ENCODE assay signal across 10 cellular contexts in the genomic region with DNA sequence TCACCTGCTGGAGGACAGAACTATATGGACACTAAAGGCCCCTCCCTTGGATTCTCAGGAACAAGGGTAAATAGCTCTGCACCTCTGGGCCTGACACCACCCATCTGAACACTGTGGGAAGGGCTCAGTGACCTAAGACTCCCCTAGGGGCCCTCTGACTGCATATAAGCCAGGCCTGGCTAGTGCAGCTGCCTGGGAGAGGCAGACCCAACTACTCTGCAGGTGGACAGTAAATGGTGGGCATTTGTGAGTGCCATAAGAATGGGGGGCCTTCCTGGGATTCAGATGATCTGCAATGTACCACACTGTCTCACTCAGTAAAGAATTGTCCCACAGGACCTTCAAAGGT. TPM values are rescaled to one million over a fixed set of nuclear protein-coding genes. Genes with fewer than 3 reads are reported as not detected.
A peak's percentile ranks its signal among the peaks of the same experiment; 100 is the strongest.
DNase-seq lines count a peak whose midpoint lies in the region; ATAC-seq and TF ChIP-seq lines count a peak whose summit lies in the region.
"Had no signal": no experiment of that assay in that cellular context is flagged by ENCODE, and none has a peak within 500 bp of the region (broad histone marks: within the 10 kb centered on the region; RNA-seq: fewer than 3 reads in every experiment).

No MANE protein-coding gene starts in this region.

- peak overlapping the region; percentile 58 for H3K4me3 Mint-ChIP-seq in activated naive CD8-positive, alpha-beta T cell treated with anti-CD3 and anti-CD28 coated beads, Interleukin-2, amount 50 U/mL, for 24 hours

- TF ChIP-seq POLR2A in testis (IDR thresholded peaks at IDR 0.05), result no peak
- TF ChIP-seq POLR2A in prostate gland (IDR thresholded peaks at IDR 0.05), result no peak

- peak; percentile 52 for ATAC-seq in GM18511 (IDR thresholded peaks at IDR 0.05; ENCODE audit: unreplicated experiment)
- peak; percentile 39 for ATAC-seq in GM21367 (IDR thresholded peaks at IDR 0.05; ENCODE audit: unreplicated experiment)
- peak; percentile 29 for ATAC-seq in HG03139 (IDR thresholded peaks at IDR 0.05; ENCODE audit: unreplicated experiment)
- ATAC-seq in activated naive CD8-positive, alpha-beta T cell treated with anti-CD3 and anti-CD28 coated beads, Interleukin-2, amount 50 U/mL, for 24 hours, result peak; percentile 58

- H3K27me3 ChIP-seq in testis (no peaks in the 10 kb centered on the region), prostate gland (replicated peaks; ENCODE audit: insufficient read depth) (no peaks in the 10 kb centered on the region)
- H3K27me3 ChIP-seq: SJSA1 had no signal

- H3K4me1 ChIP-seq in testis (no peaks in the 10 kb centered on the region), prostate gland (replicated peaks) (peaks cover 9% of the 10 kb centered on the region)

- H3K9me3 Mint-ChIP-seq in activated naive CD8-positive, alpha-beta T cell treated with anti-CD3 and anti-CD28 coated beads, Interleukin-2, amount 50 U/mL, for 24 hours, result no peaks in the 10 kb centered on the region

- H3K4me3 ChIP-seq in testis (no peak overlapping the region), prostate gland (no peak overlapping the region)
- H3K4me3 ChIP-seq: SJSA1 had no signal

- H3K36me3 Mint-ChIP-seq in activated naive CD8-positive, alpha-beta T cell treated with anti-CD3 and anti-CD28 coated beads, Interleukin-2, amount 50 U/mL, for 24 hours (ENCODE audit: low read depth), result peaks cover 37% of the 10 kb centered on the region

- TF ChIP-seq CTCF in testis (IDR thresholded peaks at IDR 0.05) (no peak), prostate gland (IDR thresholded peaks at IDR 0.05) (no peak)

- peaks cover 94% of the 10 kb centered on the region for H3K4me1 Mint-ChIP-seq in activated naive CD8-positive, alpha-beta T cell treated with anti-CD3 and anti-CD28 coated beads, Interleukin-2, amount 50 U/mL, for 24 hours

- no peak overlapping the region for H3K27ac ChIP-seq in testis
- H3K27ac ChIP-seq in prostate gland, result no peak overlapping the region
- H3K27ac ChIP-seq: SJSA1 had no signal

- peak overlapping the region; percentile 97 for H3K27ac Mint-ChIP-seq in activated naive CD8-positive, alpha-beta T cell treated with anti-CD3 and anti-CD28 coated beads, Interleukin-2, amount 50 U/mL, for 24 hours

- H3K9me3 ChIP-seq in testis, result no peaks in the 10 kb centered on the region
- no peaks in the 10 kb centered on the region for H3K9me3 ChIP-seq in prostate gland
- H3K9me3 ChIP-seq: SJSA1 had no signal

- intact Hi-C loops in testis (cut with DNase I; ENCODE audit: low total_unique reads), result no loop called here
- intact Hi-C loops in prostate gland (cut with DNase I), result loop anchor here (5.0 to 10.0 kb wide), 2 partner anchors 73 to 124 kb away; a partner anchor contains a TSS

- H3K27me3 Mint-ChIP-seq in activated naive CD8-positive, alpha-beta T cell treated with anti-CD3 and anti-CD28 coated beads, Interleukin-2, amount 50 U/mL, for 24 hours, result no peaks in the 10 kb centered on the region

- no peak for DNase-seq in activated naive CD8-positive, alpha-beta T cell treated with anti-CD3 and anti-CD28 coated beads, Interleukin-2, amount 50 U/mL, for 24 hours
- DNase-seq in testis (no peak), NCI-H1694 treated with DMSO at 0.1 percent for 48 hours (lab: John Stamatoyannopoulos, UW) (no peak), prostate gland (ENCODE audit: low spot score) (no peak), NCI-H2029 (lab: John Stamatoyannopoulos, UW) (no peak)
- DNase-seq: foreskin fibroblast had no signal

- no peaks in the 10 kb centered on the region for H3K36me3 ChIP-seq in testis (ENCODE audit: low read depth, missing control alignments)
- no peaks in the 10 kb centered on the region for H3K36me3 ChIP-seq in prostate gland
- H3K36me3 ChIP-seq: SJSA1 had no signal

RNA-seq across cellular contexts. Expression of a gene that starts 11.2 kb away (rescaled TPM):
- total RNA-seq in testis, result 10 to 100 TPM in 1 of 2 donors, 1 to 10 TPM in 1; 8.5 to 11.1 TPM
- 16.9 TPM for polyA plus RNA-seq in testis (ENCODE audit: insufficient read depth, low read depth, low replicate concordance)
- 10 to 100 TPM in 1 of 2 donors, 1 to 10 TPM in 1; 7.2 to 19.0 TPM for total RNA-seq in prostate gland
